In the genomic region with DNA sequence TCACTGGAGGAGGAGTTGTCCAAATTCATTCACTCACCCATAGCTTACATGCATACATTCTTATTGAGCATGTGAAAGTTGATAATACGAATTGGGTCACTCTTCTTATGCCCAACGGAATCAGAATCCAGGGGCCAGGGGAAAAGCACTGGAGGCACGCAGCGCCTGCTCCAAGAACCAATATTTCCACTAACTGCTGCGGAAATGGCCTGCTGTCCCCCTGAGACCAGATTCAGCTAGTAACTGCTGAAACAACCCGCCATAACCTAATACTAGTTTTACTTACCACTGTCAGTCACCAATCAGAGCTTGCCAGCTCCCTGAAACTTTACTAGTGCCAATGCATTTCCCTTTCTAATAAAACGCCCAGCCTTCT, we compare ENCODE assay signal across 8 cellular contexts. TPM values are rescaled to one million over a fixed set of nuclear protein-coding genes. Genes with fewer than 3 reads are reported as not detected.
A peak's percentile ranks its signal among the peaks of the same experiment; 100 is the strongest.
DNase-seq lines count a peak whose midpoint lies in the region; ATAC-seq, FAIRE-seq and TF ChIP-seq lines count a peak whose summit lies in the region.

No MANE protein-coding gene starts in this region.

- TF ChIP-seq CTCF in CD4-positive, alpha-beta T cell (IDR thresholded peaks at IDR 0.05): no peak
- TF ChIP-seq CTCF in PC-3 (conservative IDR thresholded peaks at IDR 0.05; ENCODE audit: low read depth, low read length) (no peak), endothelial cell of umbilical vein (IDR thresholded peaks at IDR 0.05; ENCODE audit: extremely low read depth in 1 of 2, insufficient read depth in 1 of 2, low read depth in 1 of 2, low read length in 2 of 2) (no peak), osteoblast (IDR thresholded peaks at IDR 0.05; ENCODE audit: extremely low read depth, low read depth, low read length) (no peak)

- CTCF ChIA-PET in CD4-positive, alpha-beta T cell (lab: Charles Lee): interaction anchor here (3.4 kb wide), 1 partner anchor 73 kb away, joined by 13 read pairs; the partner anchor contains the start of gene NSFL1C
- CTCF ChIA-PET in PC-3 (lab: Charles Lee): interaction anchor here (0.6 kb wide), 3 partner anchors 16 to 68 kb away, joined by 3 to 7 read pairs (median 6); no protein-coding TSS in a partner anchor
- CTCF ChIA-PET in endothelial cell of umbilical vein (lab: Charles Lee): interaction anchor here (1.2 to 6.5 kb wide), 3 partner anchors 25 to 81 kb away, joined by 3 to 107 read pairs (median 18); no protein-coding TSS in a partner anchor

- FAIRE-seq in endothelial cell of umbilical vein (lab: Jason Lieb, UNC): no peak

- peaks cover 66% of the 10 kb centered on the region for H3K4me1 ChIP-seq in PC-3 (ENCODE audit: insufficient read depth, low read length)
- peaks cover 65% of the 10 kb centered on the region for H3K4me1 ChIP-seq in endothelial cell of umbilical vein (ENCODE audit: control insufficient read depth, extremely low read depth, insufficient read depth, low read length)
- H3K4me1 ChIP-seq in osteoblast (ENCODE audit: insufficient read depth, low read length): peaks cover 37% of the 10 kb centered on the region

- TSS peak; percentile 78 for BruUV-seq in PC-3 (replicated peaks; lab: Mats Ljungman, UMichigan)
- TSS peak; percentile 4 for BruUV-seq in endothelial cell of umbilical vein (replicated peaks; lab: Mats Ljungman, UMichigan)

- peak overlapping the region; percentile 79 for H3K4me3 ChIP-seq in PC-3 (ENCODE audit: low read length)
- peak overlapping the region in 1 of 3 experiments; percentile 55 for H3K4me3 ChIP-seq in endothelial cell of umbilical vein (replicated peaks in 1 of 3; ENCODE audit: insufficient read depth in 1 of 3, low read depth in 1 of 3, low read length in 3 of 3)
- H3K4me3 ChIP-seq in osteoblast (ENCODE audit: insufficient read depth, low read length): peak overlapping the region; percentile 91

- H3K27me3 ChIP-seq in CD4-positive, alpha-beta T cell (ENCODE audit: control insufficient read depth, insufficient read depth, low read length): no peaks in the 10 kb centered on the region
- H3K27me3 ChIP-seq in PC-3 (ENCODE audit: low read length) (no peaks in the 10 kb centered on the region), endothelial cell of umbilical vein (ENCODE audit: control insufficient read depth in 2 of 2, insufficient read depth in 2 of 2, low read length in 2 of 2) (no peaks in the 10 kb centered on the region), osteoblast (ENCODE audit: insufficient read depth, low read length) (peaks cover 7% of the 10 kb centered on the region)

- peaks cover 49% of the 10 kb centered on the region for H3K79me2 ChIP-seq in PC-3 (ENCODE audit: low read length)
- H3K79me2 ChIP-seq in endothelial cell of umbilical vein (ENCODE audit: control insufficient read depth, insufficient read depth, low read length): peaks cover 51% of the 10 kb centered on the region
- peaks cover 48% of the 10 kb centered on the region for H3K79me2 ChIP-seq in osteoblast (ENCODE audit: insufficient read depth, low read length)

- no peak for ATAC-seq in CD4-positive, alpha-beta T cell (ENCODE audit: poor library complexity)
- no peak for ATAC-seq in PC-3
- ATAC-seq in GM19035 (IDR thresholded peaks at IDR 0.05; ENCODE audit: unreplicated experiment): no peak
- no peak for ATAC-seq in GM18873 (IDR thresholded peaks at IDR 0.05; ENCODE audit: low FRiP score, unreplicated experiment)

- H4K20me1 ChIP-seq in PC-3 (ENCODE audit: low read length) (peaks cover 36% of the 10 kb centered on the region), endothelial cell of umbilical vein (replicated peaks; ENCODE audit: control insufficient read depth, extremely low read depth, insufficient read depth, low read length) (peaks cover 3% of the 10 kb centered on the region), osteoblast (ENCODE audit: insufficient read depth, low read length) (peaks cover 35% of the 10 kb centered on the region)

- peaks cover 12% of the 10 kb centered on the region for H3K36me3 ChIP-seq in PC-3 (ENCODE audit: low read depth, low read length)
- peaks cover 0 to 4% of the 10 kb centered on the region in 2 experiments for H3K36me3 ChIP-seq in endothelial cell of umbilical vein (ENCODE audit: control insufficient read depth in 2 of 2, extremely low read depth in 1 of 2, insufficient read depth in 2 of 2, low read length in 2 of 2)
- peaks cover 4% of the 10 kb centered on the region for H3K36me3 ChIP-seq in osteoblast (ENCODE audit: insufficient read depth, low read length)

- no peaks in the 10 kb centered on the region for H3K9me3 Mint-ChIP-seq in CD4-positive, alpha-beta T cell

- H3K36me3 Mint-ChIP-seq in CD4-positive, alpha-beta T cell (ENCODE audit: low read depth): peaks cover 8% of the 10 kb centered on the region

- peak overlapping the region; percentile 72 for H3K27ac ChIP-seq in CD4-positive, alpha-beta T cell (ENCODE audit: low read depth, low read length)
- peak overlapping the region; percentile 43 for H3K27ac ChIP-seq in PC-3 (ENCODE audit: low read length)
- peak overlapping the region; percentile 90 for H3K27ac ChIP-seq in endothelial cell of umbilical vein (ENCODE audit: insufficient read depth, low read depth, low read length)
- H3K27ac ChIP-seq in osteoblast (ENCODE audit: low read depth, low read length): peak overlapping the region; percentile 82

- peak overlapping the region; percentile 72 for H2AFZ ChIP-seq in PC-3 (ENCODE audit: low read length)
- H2AFZ ChIP-seq in endothelial cell of umbilical vein (ENCODE audit: low read depth, low read length): no peak overlapping the region
- peak overlapping the region; percentile 98 for H2AFZ ChIP-seq in osteoblast (ENCODE audit: low read length)

- intact Hi-C loops in CD4-positive, alpha-beta T cell (cut with DNase I, micrococcal nuclease): loop anchor here (1.0 to 10.0 kb wide), 8 partner anchors 43 to 711 kb away; partner anchors contain the start of genes NSFL1C (in 2 of the 2), RAD21L1 (in 1 of the 2) and STK35 (in 1 of the 2)
- intact Hi-C loops in PC-3 (cut with micrococcal nuclease) (loop anchor here (2.0 kb wide), 1 partner anchor 71 kb away; no protein-coding TSS in a partner anchor), endothelial cell of umbilical vein (cut with micrococcal nuclease) (loop anchor here (1.0 to 5.0 kb wide), 4 partner anchors 42 to 166 kb away; partner anchors contain the start of genes NSFL1C and RAD21L1)

- no peaks in the 10 kb centered on the region for H3K9me2 ChIP-seq in PC-3 (replicated peaks; ENCODE audit: low read length)

- POLR2A ChIA-PET in CD4-positive, alpha-beta T cell (lab: Charles Lee): interaction anchor here (0.8 to 2.6 kb wide), 5 partner anchors 8 to 73 kb away, joined by 3 to 11 read pairs (median 6); partner anchors contain the start of gene NSFL1C
- POLR2A ChIA-PET in PC-3 (lab: Charles Lee; ENCODE audit: unreplicated experiment) (interaction anchor here (0.6 kb wide), 4 partner anchors 11 to 79 kb away, joined by 4 to 10 read pairs (median 6); no protein-coding TSS in a partner anchor), endothelial cell of umbilical vein (lab: Charles Lee) (no interaction called here)

- no peak for DNase-seq in CD4-positive, alpha-beta T cell
- DNase-seq in PC-3 (no peak), endothelial cell of umbilical vein (ENCODE audit: low read depth, low spot score) (no peak), osteoblast (ENCODE audit: insufficient read length, low spot score, missing footprints) (no peak), SIG-M5 (lab: John Stamatoyannopoulos, UW) (no peak), NOMO-1 (lab: John Stamatoyannopoulos, UW; ENCODE audit: unreplicated experiment in 2 of 2) (no peak)

- no peaks in the 10 kb centered on the region for H3K9me1 ChIP-seq in endothelial cell of umbilical vein (replicated peaks; ENCODE audit: control insufficient read depth, extremely low read depth, insufficient read depth, low read length)

- H3K27me3 Mint-ChIP-seq in CD4-positive, alpha-beta T cell: no peaks in the 10 kb centered on the region

- H3K9ac ChIP-seq in PC-3 (ENCODE audit: low read length) (peak overlapping the region; percentile 86), endothelial cell of umbilical vein (replicated peaks; ENCODE audit: extremely low read depth, insufficient read depth, low read length) (peak overlapping the region; percentile 59)

- peaks cover 56% of the 10 kb centered on the region for H3K4me1 Mint-ChIP-seq in CD4-positive, alpha-beta T cell (ENCODE audit: low read depth)

- dilution Hi-C loops in endothelial cell of umbilical vein (cut with MboI; ENCODE audit: extremely low pct_ligation_motif_present, low sequenced_read_pairs): no loop called here

- H3K4me2 ChIP-seq in PC-3 (ENCODE audit: low read length) (peak overlapping the region; percentile 96), endothelial cell of umbilical vein (ENCODE audit: insufficient read depth, low read length) (peak overlapping the region; percentile 71), osteoblast (ENCODE audit: insufficient read depth, low read length) (peak overlapping the region; percentile 99)

- H3K4me3 Mint-ChIP-seq in CD4-positive, alpha-beta T cell: peak overlapping the region; percentile 98

- peak overlapping the region; percentile 86 for H3K27ac Mint-ChIP-seq in CD4-positive, alpha-beta T cell

- no peak for TF ChIP-seq POLR2A in endothelial cell of umbilical vein (IDR thresholded peaks at IDR 0.05; ENCODE audit: low read depth, low read length)

- no peaks in the 10 kb centered on the region for H3F3A ChIP-seq in PC-3 (ENCODE audit: low read length, unreplicated experiment)

- no peaks in the 10 kb centered on the region for H3K9me3 ChIP-seq in CD4-positive, alpha-beta T cell (ENCODE audit: control insufficient read depth, low read length)
- no peaks in the 10 kb centered on the region for H3K9me3 ChIP-seq in PC-3 (ENCODE audit: low read length)
- peaks cover 4% of the 10 kb centered on the region for H3K9me3 ChIP-seq in endothelial cell of umbilical vein (replicated peaks; ENCODE audit: control insufficient read depth, insufficient read depth, low read length)
- H3K9me3 ChIP-seq in osteoblast (ENCODE audit: low read depth, low read length): no peaks in the 10 kb centered on the region

TF ChIP-seq in endothelial cell of umbilical vein, 7 proteins besides CTCF, POLR2A, EP300 and RAD21 (continues in another document):
- TF ChIP-seq POLR2AphosphoS5 (IDR thresholded peaks at IDR 0.05; ENCODE audit: insufficient read depth, low read depth, low read length): no peak
- no peak for TF ChIP-seq FOS (IDR thresholded peaks at IDR 0.05; ENCODE audit: borderline replicate concordance, insufficient read depth, low read length)
- no peak for TF ChIP-seq EZH2 (IDR thresholded peaks at IDR 0.05; ENCODE audit: borderline replicate concordance, low read depth, low read length, severe bottlenecking)

RNA-seq across cellular contexts. Expression of gene FKBP1A, which starts 0.6 kb away (rescaled TPM):
- total RNA-seq in CD4-positive, alpha-beta T cell: 10 to 100 TPM; 43.3 to 45.4 TPM
- total RNA-seq in PC-3 (2014; rRNA removed) (178 and 198 TPM in 2 replicates), endothelial cell of umbilical vein (968 and 982 TPM in 2 replicates), osteoblast (150 and 154 TPM in 2 replicates)
- 1,861 and 1,972 TPM in 2 replicates for polyA plus RNA-seq in endothelial cell of umbilical vein
- 1,632 and 1,874 TPM in 2 replicates for polyA plus RNA-seq in endothelial cell of umbilical vein (2011; cell fraction: cytosol; rRNA removed)
- polyA plus RNA-seq in endothelial cell of umbilical vein (2011; cell fraction: nucleus; rRNA removed): 571 and 678 TPM in 2 replicates
- polyA plus RNA-seq in endothelial cell of umbilical vein (2012): 1,466 and 1,504 TPM in 2 replicates
- 1,622 and 1,688 TPM in 2 replicates for polyA minus RNA-seq in endothelial cell of umbilical vein
- 59.7 TPM for polyA minus RNA-seq in endothelial cell of umbilical vein (2011; cell fraction: cytosol; rRNA and poly(A)+ RNA removed)
- 209 and 300 TPM in 2 replicates for polyA minus RNA-seq in endothelial cell of umbilical vein (2011; cell fraction: nucleus; rRNA and poly(A)+ RNA removed)
